In genomic region chrX:40644821-40645358, GRCh38 we compare ENCODE assay signal across 1 cellular context.
TF ChIP-seq lines count a peak whose summit lies in the region.

No MANE protein-coding gene starts in this region.

TF ChIP-seq in GM12878, 131 proteins besides CTCF, POLR2A, EP300 and RAD21 (continued from another document):
- no peak for TF ChIP-seq REST (IDR thresholded peaks at IDR 0.05; ENCODE audit: low read depth, low read length)
- TF ChIP-seq EZH2 (IDR thresholded peaks at IDR 0.05; ENCODE audit: borderline replicate concordance, control insufficient read depth, low read depth, low read length), result no peak
- TF ChIP-seq RELB (IDR thresholded peaks at IDR 0.05; ENCODE audit: low read depth), result peak; percentile 86
- TF ChIP-seq HSF1 (IDR thresholded peaks at IDR 0.05; ENCODE audit: low read depth, low read length), result no peak
- no peak for TF ChIP-seq CHD1 (IDR thresholded peaks at IDR 0.05; ENCODE audit: low read depth, low read length)
- no peak for TF ChIP-seq BCL3 (IDR thresholded peaks at IDR 0.05; ENCODE audit: borderline replicate concordance, insufficient read depth, low read depth, low read length, poor library complexity, severe bottlenecking)
- no peak for TF ChIP-seq BRCA1 (IDR thresholded peaks at IDR 0.05; ENCODE audit: low read depth, low read length)
- TF ChIP-seq MEF2B (IDR thresholded peaks at IDR 0.05; ENCODE audit: partially characterized antibody, poor library complexity, severe bottlenecking), result peak; percentile 77
- TF ChIP-seq E2F8 (IDR thresholded peaks at IDR 0.05; ENCODE audit: low read depth, partially characterized antibody), result no peak
- TF ChIP-seq USF2 (IDR thresholded peaks at IDR 0.05; ENCODE audit: borderline replicate concordance, low read depth, low read length), result no peak
- no peak for TF ChIP-seq PBX3 (IDR thresholded peaks at IDR 0.05; ENCODE audit: insufficient replicate concordance, low read depth, low read length)
- TF ChIP-seq DPF2 (IDR thresholded peaks at IDR 0.05), result peak; percentile 66
- TF ChIP-seq CEBPZ (IDR thresholded peaks at IDR 0.05; ENCODE audit: low read depth, low read length), result no peak
- TF ChIP-seq BMI1 (IDR thresholded peaks at IDR 0.05; ENCODE audit: borderline replicate concordance), result peak; percentile 19; the same call in 1 of the 2 replicates
TF ChIP-seq in GM12878: peak in this region for 29.
